11 cellular contexts compared by ENCODE assay signal in the genomic region with DNA sequence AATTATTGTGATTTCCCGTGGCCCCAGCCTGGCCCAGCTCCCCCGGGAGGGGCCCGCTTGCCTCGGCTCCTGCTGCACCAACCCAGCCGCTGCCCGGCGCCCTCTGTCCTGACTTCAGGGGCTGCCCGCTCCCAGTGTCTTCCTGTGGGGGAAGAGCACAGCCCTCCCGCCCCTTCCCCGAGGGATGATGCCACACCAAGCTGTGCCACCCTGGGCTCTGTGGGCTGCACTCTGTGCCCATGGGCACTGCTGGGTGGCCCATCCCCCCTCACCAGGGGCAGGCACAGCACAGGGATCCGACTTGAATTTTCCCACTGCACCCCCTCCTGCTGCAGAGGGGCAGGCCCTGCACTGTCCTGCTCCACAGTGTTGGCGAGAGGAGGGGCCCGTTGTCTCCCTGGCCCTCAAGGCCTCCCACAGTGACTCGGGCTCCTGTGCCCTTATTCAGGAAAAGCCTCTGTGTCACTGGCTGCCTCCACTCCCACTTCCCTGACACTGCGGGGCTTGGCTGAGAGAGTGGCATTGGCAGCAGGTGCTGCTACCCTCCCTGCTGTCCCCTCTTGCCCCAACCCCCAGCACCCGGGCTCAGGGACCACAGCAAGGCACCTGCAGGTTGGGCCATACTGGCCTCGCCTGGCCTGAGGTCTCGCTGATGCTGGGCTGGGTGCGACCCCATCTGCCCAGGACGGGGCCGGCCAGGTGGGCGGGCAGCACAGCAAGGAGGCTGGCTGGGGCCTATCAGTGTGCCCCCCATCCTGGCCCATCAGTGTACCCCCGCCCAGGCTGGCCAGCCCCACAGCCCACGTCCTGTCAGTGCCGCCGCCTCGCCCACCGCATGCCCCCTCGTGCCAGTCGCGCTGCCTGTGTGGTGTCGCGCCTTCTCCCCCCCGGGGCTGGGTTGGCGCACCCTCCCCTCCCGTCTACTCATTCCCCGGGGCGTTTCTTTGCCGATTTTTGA. TPM values are rescaled to one million over a fixed set of nuclear protein-coding genes. Genes with fewer than 3 reads are reported as not detected.
A peak's percentile ranks its signal among the peaks of the same experiment; 100 is the strongest.
DNase-seq lines count a peak whose midpoint lies in the region; ATAC-seq, FAIRE-seq and TF ChIP-seq lines count a peak whose summit lies in the region.
"Had no signal": no experiment of that assay in that cellular context is flagged by ENCODE, and none has a peak within 500 bp of the region (broad histone marks: within the 10 kb centered on the region; RNA-seq: fewer than 3 reads in every experiment).

No MANE protein-coding gene starts in this region.

- H2BK120ac ChIP-seq in neuronal stem cell (ENCODE audit: low read depth, low read length) = no peak overlapping the region

- TF ChIP-seq CTCF in CD4-positive, alpha-beta T cell (IDR thresholded peaks at IDR 0.05) = no peak
- TF ChIP-seq CTCF in Peyer's patch (IDR thresholded peaks at IDR 0.05) (no peak), coronary artery (IDR thresholded peaks at IDR 0.05) (no peak)

- H4K8ac ChIP-seq in neuronal stem cell (ENCODE audit: low read depth, low read length) = no peak overlapping the region

- H2BK5ac ChIP-seq in neuronal stem cell (ENCODE audit: low read length) = peak overlapping the region; percentile 87

- H3K4me1 ChIP-seq in Peyer's patch (peaks cover 4 to 44% (median 33%) of the 10 kb centered on the region in 4 donors), neuronal stem cell (ENCODE audit: control insufficient read depth in 2 of 2, insufficient read depth in 1 of 2, low read depth in 1 of 2, low read length in 2 of 2) (peaks cover 18 to 19% of the 10 kb centered on the region in 2 donors)

- no peak for TF ChIP-seq POLR2A in Peyer's patch (IDR thresholded peaks at IDR 0.05)

- CTCF ChIA-PET in CD4-positive, alpha-beta T cell (lab: Charles Lee) = interaction anchor here (1.0 to 4.5 kb wide), 3 partner anchors 11 to 31 kb away, joined by 3 to 38 read pairs (median 22); no protein-coding TSS in a partner anchor

- peak overlapping the region; percentile 90 for H3K27ac Mint-ChIP-seq in CD4-positive, alpha-beta T cell

- H2BK15ac ChIP-seq in neuronal stem cell (ENCODE audit: low read length) = no peak overlapping the region

- peak in 4 of 10 experiments; percentile 36 to 56 (median 46) for DNase-seq in CD4-positive, alpha-beta T cell
- DNase-seq in Peyer's patch = no peak
- no peak for DNase-seq in coronary artery (ENCODE audit: low spot score)
- DNase-seq in neuronal stem cell (ENCODE audit: low spot score) = no peak
- DNase-seq in NK-92 (lab: John Stamatoyannopoulos, UW; ENCODE audit: unreplicated experiment) = no peak
- DNase-seq in NOMO-1 (lab: John Stamatoyannopoulos, UW; ENCODE audit: unreplicated experiment in 2 of 2) = no peak
- no peak for DNase-seq in urothelium cell line (ENCODE audit: low spot score)
- no peak for DNase-seq in ureter (ENCODE audit: low spot score)
- DNase-seq: foreskin fibroblast, NCI-H1417 treated with DMSO at 0.1 percent for 48 hours had no signal

- POLR2A ChIA-PET in CD4-positive, alpha-beta T cell (lab: Charles Lee) = interaction anchor here (1.0 to 5.5 kb wide), 5 partner anchors 8 to 46 kb away, joined by 4 to 191 read pairs (median 54); a partner anchor contains a TSS

- H3K9me3 ChIP-seq in CD4-positive, alpha-beta T cell (ENCODE audit: control insufficient read depth, low read length) = no peaks in the 10 kb centered on the region
- H3K9me3 ChIP-seq in Peyer's patch (no peaks in the 10 kb centered on the region), neuronal stem cell (replicated peaks in 1 of 2; ENCODE audit: control insufficient read depth in 2 of 2, insufficient read depth in 1 of 2, low read depth in 1 of 2, low read length in 2 of 2) (no peaks in the 10 kb centered on the region)

- WGBS in neuronal stem cell (ENCODE audit: extremely low coverage in 2 of 2, insufficient read length in 2 of 2, insufficient replicate concordance in 1 of 2), 2 donors = no CpG with 5 or more reads among the region's 39 CpGs

- no peaks in the 10 kb centered on the region for H3K9me3 Mint-ChIP-seq in CD4-positive, alpha-beta T cell

- peak overlapping the region; percentile 44 for H3K9ac ChIP-seq in neuronal stem cell (ENCODE audit: low read depth, low read length, poor library complexity)

- H3K27me3 Mint-ChIP-seq in CD4-positive, alpha-beta T cell = no peaks in the 10 kb centered on the region

- no peak overlapping the region for H3K14ac ChIP-seq in neuronal stem cell (ENCODE audit: low read length)

- peaks cover 0 to 64% (median 5%) of the 10 kb centered on the region in 3 donors for H3K36me3 ChIP-seq in Peyer's patch
- peaks cover 51 to 73% of the 10 kb centered on the region in 2 donors for H3K36me3 ChIP-seq in neuronal stem cell (replicated peaks in 1 of 2; ENCODE audit: control insufficient read depth in 2 of 2, insufficient read depth in 2 of 2, low read length in 2 of 2)

- no peak overlapping the region for H4K91ac ChIP-seq in neuronal stem cell (ENCODE audit: low read depth, low read length, poor library complexity)

- no peak overlapping the region for H3K4me2 ChIP-seq in neuronal stem cell (ENCODE audit: insufficient read depth, low read length, poor library complexity, severe bottlenecking)

- no peak overlapping the region for H3K23ac ChIP-seq in neuronal stem cell (ENCODE audit: low read depth, low read length, poor library complexity)

- peak overlapping the region; percentile 95 for H3K27ac ChIP-seq in CD4-positive, alpha-beta T cell (ENCODE audit: low read depth, low read length)
- H3K27ac ChIP-seq in Peyer's patch (peak overlapping the region; percentile 88 to 99 (median 94)), coronary artery (peak overlapping the region; percentile 68 to 95), neuronal stem cell (replicated peaks; ENCODE audit: low read length) (no peak overlapping the region)

- FAIRE-seq in urothelium cell line (lab: Jason Lieb, UNC) = no peak
- FAIRE-seq: astrocyte had no signal

- intact Hi-C loops in CD4-positive, alpha-beta T cell (cut with DNase I, micrococcal nuclease) = loop anchor here in 1 of 2 experiments (10.0 kb wide), 1 partner anchor 199 kb away; a partner anchor contains a TSS

- H3K4me1 Mint-ChIP-seq in CD4-positive, alpha-beta T cell (ENCODE audit: low read depth) = peaks cover 38% of the 10 kb centered on the region

- H2AFZ ChIP-seq in neuronal stem cell (ENCODE audit: low read length) = no peak overlapping the region

- no peak overlapping the region for H2AK5ac ChIP-seq in neuronal stem cell (ENCODE audit: low read depth, low read length)

- H3K18ac ChIP-seq in neuronal stem cell (ENCODE audit: low read length) = no peak overlapping the region

- H3K4ac ChIP-seq in neuronal stem cell (ENCODE audit: low read length) = no peak overlapping the region

- ATAC-seq in CD4-positive, alpha-beta T cell (ENCODE audit: poor library complexity) = peak; percentile 12

- H3K79me1 ChIP-seq in neuronal stem cell (ENCODE audit: low read depth, low read length) = peaks cover 34% of the 10 kb centered on the region

- no peak overlapping the region for H2BK12ac ChIP-seq in neuronal stem cell (ENCODE audit: low read length)

- H3K27me3 ChIP-seq in CD4-positive, alpha-beta T cell (ENCODE audit: control insufficient read depth, insufficient read depth, low read length) = no peaks in the 10 kb centered on the region
- H3K27me3 ChIP-seq in Peyer's patch (no peaks in the 10 kb centered on the region), neuronal stem cell (ENCODE audit: control insufficient read depth in 3 of 3, insufficient read depth in 3 of 3, low read depth in 1 of 3, low read length in 3 of 3) (no peaks in the 10 kb centered on the region)

- H3K4me3 ChIP-seq in Peyer's patch = no peak overlapping the region
- H3K4me3 ChIP-seq in coronary artery = no peak overlapping the region
- no peak overlapping the region for H3K4me3 ChIP-seq in neuronal stem cell (ENCODE audit: low read length in 2 of 2)

- H3K36me3 Mint-ChIP-seq in CD4-positive, alpha-beta T cell (ENCODE audit: low read depth) = peaks cover 86% of the 10 kb centered on the region

- peak overlapping the region; percentile 83 for H3K4me3 Mint-ChIP-seq in CD4-positive, alpha-beta T cell

RNA-seq across cellular contexts. Expression of a gene that starts 3.3 kb away (rescaled TPM):
- total RNA-seq in CD4-positive, alpha-beta T cell = 100 to 1,000 TPM; 160 to 161 TPM
- total RNA-seq in Peyer's patch = 10 to 100 TPM; 25.4 to 97.4 (median 41.5) TPM
- 23.9 TPM for polyA plus RNA-seq in neuronal stem cell (2013, experiment 1 of 2)
- 22.5 TPM for polyA plus RNA-seq in neuronal stem cell (2013, experiment 2 of 2)
- 110 TPM for total RNA-seq in ureter

RNA-seq across cellular contexts. Expression of a gene that starts 17.5 kb away (rescaled TPM):
- total RNA-seq in CD4-positive, alpha-beta T cell = 1 to 10 TPM; 8.5 to 8.8 TPM
- total RNA-seq in Peyer's patch = 100 to 1,000 TPM in 2 of 4 donors, 10 to 100 TPM in 2; 55.9 to 128 (median 99.9) TPM
- polyA plus RNA-seq in neuronal stem cell (2013, experiment 1 of 2) = 28.5 TPM
- polyA plus RNA-seq in neuronal stem cell (2013, experiment 2 of 2) = 34.0 TPM
- total RNA-seq in ureter = 258 TPM

RNA-seq across cellular contexts. Expression of a gene that starts 19.5 kb away (rescaled TPM):
- total RNA-seq in CD4-positive, alpha-beta T cell = 100 to 1,000 TPM; 309 to 325 TPM
- 100 to 1,000 TPM; 103 to 276 (median 163) TPM for total RNA-seq in Peyer's patch
- 33.4 TPM for polyA plus RNA-seq in neuronal stem cell (2013, experiment 1 of 2)
- polyA plus RNA-seq in neuronal stem cell (2013, experiment 2 of 2) = 33.1 TPM
- 75.9 TPM for total RNA-seq in ureter

Comparison
In these comparisons a context has a peak if more than half of its experiments do, and no peak if none do; other contexts are left out.
1. RNA of a gene that starts 17.5 kb away (total RNA-seq): 258 TPM in ureter (single experiment) and 55.9 to 128 TPM in Peyer's patch; 8.5 to 8.8 TPM in CD4-positive, alpha-beta T cell; every median in the first group is over 4 times any median in the second.